20 cellular contexts compared by ENCODE assay signal in genomic region chr10:95312986-95313495, GRCh38.
"Had no signal": no experiment of that assay in that cellular context is flagged by ENCODE, and none has a peak within 500 bp of the region (broad histone marks: within the 10 kb centered on the region; RNA-seq: fewer than 3 reads in every experiment).

No MANE protein-coding gene starts in this region.

- H3K27me3 Mint-ChIP-seq: stimulated activated memory B cell treated with anti-CD40 and anti-IgM and Interleukin-4, amounts not matched to agents 10 μg/mL and 1 μg/mL and 100 μg/mL, for 72 hours had no signal

- H3K9me3 Mint-ChIP-seq: activated CD4-positive, alpha-beta T cell treated with anti-CD3 and anti-CD28 coated beads, Interleukin-2, amount 10 ng/mL, durations not matched to agents 24 days and 14 days; activated naive CD4-positive, alpha-beta T cell treated with anti-CD3 and anti-CD28 coated beads, Interleukin-2, amount 50 U/mL, for 72 hours; activated T-cell treated with anti-CD3 and anti-CD28 coated beads, Interleukin-2, amount 50 U/mL, for 72 hours; dendritic cell treated with granulocyte-macrophage colony-stimulating factor and Interleukin-4, amounts not matched to agents 40 ng/mL and 50 ng/mL, for 4 days; effector memory CD8-positive, alpha-beta T cell; naive thymus-derived CD8-positive, alpha-beta T cell; stimulated activated memory B cell treated with anti-CD40 and anti-IgM and Interleukin-4, amounts not matched to agents 10 μg/mL and 1 μg/mL and 100 μg/mL, for 72 hours; T-helper 1 cell treated with Interleukin-12 subunit alpha and Interleukin-12 subunit beta and Interleukin-4 antibody, amounts not matched to agents 30 μg/mL and 1 μg/mL, for 36 hours had no signal

- H3K36me3 Mint-ChIP-seq: activated naive CD4-positive, alpha-beta T cell treated with anti-CD3 and anti-CD28 coated beads, Interleukin-2, amount 50 U/mL, for 72 hours; naive thymus-derived CD8-positive, alpha-beta T cell; stimulated activated memory B cell treated with anti-CD40 and anti-IgM and Interleukin-4, amounts not matched to agents 10 μg/mL and 1 μg/mL and 100 μg/mL, for 72 hours had no signal

- DNase-seq: activated CD4-positive, alpha-beta T cell treated with anti-CD3 and anti-CD28 coated beads, Interleukin-2, amount 10 ng/mL, durations not matched to agents 24 days and 14 days; activated CD4-positive, CD25-positive, alpha-beta regulatory T cell; activated CD8-positive, alpha-beta memory T cell treated with anti-CD3 and anti-CD28 coated beads, Interleukin-2, amount 50 U/mL, for 48 hours; activated gamma-delta T cell; activated T-cell treated with anti-CD3 and anti-CD28 coated beads, Interleukin-2, amount 50 U/mL, for 72 hours; brain microvascular endothelial cell; cerebellar nuclear complex; effector memory CD8-positive, alpha-beta T cell; heart right ventricle; mammary epithelial cell; mucosa of descending colon; naive thymus-derived CD8-positive, alpha-beta T cell; stimulated activated CD4-positive, alpha-beta T cell treated with anti-CD3 and anti-CD28 coated beads, Interleukin-2, amount 100 ng/mL, for 48 hours had no signal

- H3K27ac ChIP-seq: brain microvascular endothelial cell had no signal

- H3K36me3 ChIP-seq: brain microvascular endothelial cell had no signal

- H3K4me3 ChIP-seq: gastroesophageal sphincter, heart right ventricle, mucosa of descending colon, tibial nerve had no signal

- FAIRE-seq: TTC549 had no signal

- ATAC-seq: activated naive CD4-positive, alpha-beta T cell treated with anti-CD3 and anti-CD28 coated beads, Interleukin-2, amount 50 U/mL, for 72 hours; activated T-cell treated with anti-CD3 and anti-CD28 coated beads, Interleukin-2, amount 50 U/mL, for 72 hours; effector memory CD8-positive, alpha-beta T cell; gastroesophageal sphincter; heart right ventricle; mucosa of descending colon; naive thymus-derived CD8-positive, alpha-beta T cell; stimulated activated memory B cell treated with anti-CD40 and anti-IgM and Interleukin-4, amounts not matched to agents 10 μg/mL and 1 μg/mL and 100 μg/mL, for 72 hours had no signal

- H3K27me3 ChIP-seq: brain microvascular endothelial cell, gastroesophageal sphincter, heart right ventricle, tibial nerve had no signal

- H3K9me3 ChIP-seq: gastroesophageal sphincter, heart right ventricle, mucosa of descending colon, tibial nerve had no signal

- H3K4me3 Mint-ChIP-seq: activated CD4-positive, alpha-beta T cell treated with anti-CD3 and anti-CD28 coated beads, Interleukin-2, amount 10 ng/mL, durations not matched to agents 24 days and 14 days; activated T-cell treated with anti-CD3 and anti-CD28 coated beads, Interleukin-2, amount 50 U/mL, for 72 hours; dendritic cell treated with granulocyte-macrophage colony-stimulating factor and Interleukin-4, amounts not matched to agents 40 ng/mL and 50 ng/mL, for 4 days; effector memory CD8-positive, alpha-beta T cell; naive thymus-derived CD8-positive, alpha-beta T cell; stimulated activated memory B cell treated with anti-CD40 and anti-IgM and Interleukin-4, amounts not matched to agents 10 μg/mL and 1 μg/mL and 100 μg/mL, for 72 hours; T-helper 1 cell treated with Interleukin-12 subunit alpha and Interleukin-12 subunit beta and Interleukin-4 antibody, amounts not matched to agents 30 μg/mL and 1 μg/mL, for 36 hours had no signal

- H3K27ac Mint-ChIP-seq: activated CD4-positive, alpha-beta T cell treated with anti-CD3 and anti-CD28 coated beads, Interleukin-2, amount 10 ng/mL, durations not matched to agents 24 days and 14 days; activated naive CD4-positive, alpha-beta T cell treated with anti-CD3 and anti-CD28 coated beads, Interleukin-2, amount 50 U/mL, for 72 hours; activated T-cell treated with anti-CD3 and anti-CD28 coated beads, Interleukin-2, amount 50 U/mL, for 72 hours; dendritic cell treated with granulocyte-macrophage colony-stimulating factor and Interleukin-4, amounts not matched to agents 40 ng/mL and 50 ng/mL, for 4 days; effector memory CD8-positive, alpha-beta T cell; naive thymus-derived CD8-positive, alpha-beta T cell; stimulated activated memory B cell treated with anti-CD40 and anti-IgM and Interleukin-4, amounts not matched to agents 10 μg/mL and 1 μg/mL and 100 μg/mL, for 72 hours; T-helper 1 cell treated with Interleukin-12 subunit alpha and Interleukin-12 subunit beta and Interleukin-4 antibody, amounts not matched to agents 30 μg/mL and 1 μg/mL, for 36 hours had no signal
